ENCODE assay signal across 15 cellular contexts in the genomic region with DNA sequence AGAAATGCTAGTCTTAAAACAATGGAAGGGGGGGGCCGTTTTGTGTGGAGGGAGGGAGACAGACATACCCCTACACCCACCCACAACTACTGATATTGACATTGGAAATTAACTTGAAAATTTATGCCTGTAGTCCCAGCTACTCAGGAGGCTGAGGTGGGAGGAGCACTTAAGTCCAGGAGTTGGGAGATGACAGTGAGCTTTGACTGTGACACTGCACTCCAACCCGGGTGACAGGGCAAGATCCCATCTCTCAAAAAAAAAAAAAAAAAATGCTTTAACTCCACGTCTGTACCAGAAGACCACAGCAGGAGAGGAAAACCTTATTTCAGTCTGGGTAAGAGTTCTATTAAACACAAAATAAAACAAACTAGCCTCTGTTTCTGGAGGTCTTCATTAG. TPM values are rescaled to one million over a fixed set of nuclear protein-coding genes. Genes with fewer than 3 reads are reported as not detected.
DNase-seq lines count a peak whose midpoint lies in the region; ATAC-seq, FAIRE-seq and TF ChIP-seq lines count a peak whose summit lies in the region.
"Had no signal": no experiment of that assay in that cellular context is flagged by ENCODE, and none has a peak within 500 bp of the region (broad histone marks: within the 10 kb centered on the region; RNA-seq: fewer than 3 reads in every experiment).

No MANE protein-coding gene starts in this region.

- H3K27me3 ChIP-seq in AG04450 (ENCODE audit: control insufficient read depth, insufficient read depth, low read length) = no peaks in the 10 kb centered on the region
- peaks cover 32% of the 10 kb centered on the region for H3K27me3 ChIP-seq in GM23338 (ENCODE audit: insufficient read depth)
- H3K27me3 ChIP-seq in adrenal gland = no peaks in the 10 kb centered on the region
- H3K27me3 ChIP-seq: cardiac muscle cell, heart right ventricle, Peyer's patch, uterus had no signal

- H3K36me3 ChIP-seq in GM23338 (ENCODE audit: insufficient read depth) (no peaks in the 10 kb centered on the region), adrenal gland (replicated peaks in 1 of 2) (no peaks in the 10 kb centered on the region)
- H3K36me3 ChIP-seq: cardiac muscle cell, Peyer's patch, uterus had no signal

- ATAC-seq in GM23338 (no peak), GM21528 (IDR thresholded peaks at IDR 0.05; ENCODE audit: low FRiP score, unreplicated experiment) (no peak)
- no peak for ATAC-seq in activated T-helper 17 cell treated with anti-CD3 and anti-CD28 coated beads, Interleukin-2, amount 50 U/mL, for 72 hours (replicated peaks)
- ATAC-seq: heart right ventricle had no signal

- H3K4me3 Mint-ChIP-seq in GM23338 (peak overlapping the region; percentile 23; the same call in 1 of the 3 replicates), mesothelial cell of epicardium (peak overlapping the region; percentile 56)
- peak overlapping the region; percentile 97 for H3K4me3 Mint-ChIP-seq in activated T-helper 17 cell treated with anti-CD3 and anti-CD28 coated beads, Interleukin-2, amount 50 U/mL, for 72 hours

- H3K36me3 Mint-ChIP-seq in GM23338 (ENCODE audit: low read depth) (no peaks in the 10 kb centered on the region), mesothelial cell of epicardium (no peaks in the 10 kb centered on the region)
- peaks cover 25% of the 10 kb centered on the region for H3K36me3 Mint-ChIP-seq in activated T-helper 17 cell treated with anti-CD3 and anti-CD28 coated beads, Interleukin-2, amount 50 U/mL, for 72 hours (ENCODE audit: low read depth)

- H3K4me1 Mint-ChIP-seq in GM23338 (peaks cover 20% of the 10 kb centered on the region), mesothelial cell of epicardium (peaks cover 35% of the 10 kb centered on the region)
- peaks cover 21% of the 10 kb centered on the region for H3K4me1 Mint-ChIP-seq in activated T-helper 17 cell treated with anti-CD3 and anti-CD28 coated beads, Interleukin-2, amount 50 U/mL, for 72 hours

- no peak overlapping the region for H3K4me2 ChIP-seq in GM23338

- no peak overlapping the region for H2AFZ ChIP-seq in GM23338

- TF ChIP-seq POLR2A in adrenal gland (IDR thresholded peaks at IDR 0.05) (no peak), GM12892 (IDR thresholded peaks at IDR 0.05; ENCODE audit: low read depth, low read length) (no peak)

- POLR2A ChIA-PET in AG04450 (lab: Yijun Ruan, JAX) = interaction anchor here (1.2 kb wide), 1 partner anchor 18 kb away, joined by 3 read pairs; no protein-coding TSS in a partner anchor

- no peak for TF ChIP-seq CTCF in AG04450 (IDR thresholded peaks at IDR 0.05; ENCODE audit: low read depth, low read length)
- TF ChIP-seq CTCF in GM23338 (conservative IDR thresholded peaks at IDR 0.05; ENCODE audit: low read depth in 2 of 2) = no peak
- no peak for TF ChIP-seq CTCF in mesothelial cell of epicardium (IDR thresholded peaks at IDR 0.05; ENCODE audit: unreplicated experiment)
- no peak for TF ChIP-seq CTCF in adrenal gland (IDR thresholded peaks at IDR 0.05)

- 0 out of 2 replicates have a peak, but pooled peaks cover 4% of the 10 kb centered on the region for H3K4me1 ChIP-seq in GM23338 (ENCODE audit: insufficient read depth)
- H3K4me1 ChIP-seq in adrenal gland (replicated peaks in 1 of 2) = peaks cover 22 to 41% of the 10 kb centered on the region in 2 donors

- 16 to 23% (median 20%) methylated on average over 3 of the region's 3 CpGs for WGBS in adrenal gland, 4 donors

- H3K27ac ChIP-seq in AG04450 (ENCODE audit: low read depth, low read length) (no peak overlapping the region), GM23338 (ENCODE audit: low read depth) (no peak overlapping the region), adrenal gland (peak overlapping the region in 1 of 5 donors; percentile 94)
- H3K27ac ChIP-seq: cardiac muscle cell, Peyer's patch, uterus had no signal

- H3K4me3 ChIP-seq in AG04450 (ENCODE audit: low read depth, low read length) (peak overlapping the region; percentile 81), GM23338 (no peak overlapping the region), adrenal gland (peak overlapping the region in 1 of 4 donors; percentile 99)

- H4K20me1 ChIP-seq in GM23338 (replicated peaks; ENCODE audit: insufficient read depth) = peaks cover 35% of the 10 kb centered on the region

- H3K9me3 Mint-ChIP-seq in GM23338 = no peaks in the 10 kb centered on the region
- H3K9me3 Mint-ChIP-seq in activated T-helper 17 cell treated with anti-CD3 and anti-CD28 coated beads, Interleukin-2, amount 50 U/mL, for 72 hours = no peaks in the 10 kb centered on the region
- H3K9me3 Mint-ChIP-seq in mesothelial cell of epicardium = no peaks in the 10 kb centered on the region

- 0 out of 2 replicates have a peak, but pooled peaks cover 5% of the 10 kb centered on the region for H3F3A ChIP-seq in GM23338 (replicated peaks; ENCODE audit: low read depth)

- H3K27me3 Mint-ChIP-seq in GM23338 (ENCODE audit: insufficient read depth, low read depth, poor library complexity) (peaks cover 19% of the 10 kb centered on the region), mesothelial cell of epicardium (ENCODE audit: low read depth) (no peaks in the 10 kb centered on the region)
- no peaks in the 10 kb centered on the region for H3K27me3 Mint-ChIP-seq in activated T-helper 17 cell treated with anti-CD3 and anti-CD28 coated beads, Interleukin-2, amount 50 U/mL, for 72 hours

- no peak for FAIRE-seq in GM12892 (lab: Jason Lieb, UNC)

- peaks cover 61% of the 10 kb centered on the region for H3K79me2 ChIP-seq in GM23338 (replicated peaks; ENCODE audit: insufficient read depth)

- H3K27ac Mint-ChIP-seq in GM23338 (no peak overlapping the region), mesothelial cell of epicardium (peak overlapping the region; percentile 56)
- peak overlapping the region; percentile 66 for H3K27ac Mint-ChIP-seq in activated T-helper 17 cell treated with anti-CD3 and anti-CD28 coated beads, Interleukin-2, amount 50 U/mL, for 72 hours

- CTCF ChIA-PET in AG04450 (lab: Charles Lee) = interaction anchor here (0.7 to 1.7 kb wide), 4 partner anchors 18 to 246 kb away, joined by 3 to 8 read pairs (median 4); no protein-coding TSS in a partner anchor

- H3K9me2 ChIP-seq in GM23338 (ENCODE audit: insufficient read depth) = no peaks in the 10 kb centered on the region

- DNase-seq in AG04450 (ENCODE audit: low read depth, low spot score) (no peak), GM23338 (ENCODE audit: low spot score) (no peak), mesothelial cell of epicardium (ENCODE audit: low spot score in 2 of 2, unreplicated experiment in 2 of 2) (no peak), adrenal gland (no peak), DMS 273 treated with DMSO at 0.1 percent for 48 hours (lab: John Stamatoyannopoulos, UW) (no peak), GM12892 (ENCODE audit: insufficient read length) (no peak)
- DNase-seq: activated CD4-positive, alpha-beta T cell treated with anti-CD3 and anti-CD28 coated beads, Interleukin-2, amount 50 U/mL, for 1 hour; DMS79 treated with DMSO at 0.1 percent for 48 hours; heart right ventricle; NCI-H1092; Peyer's patch; uterus had no signal

- H3K9me3 ChIP-seq in AG04450 (ENCODE audit: control insufficient read depth, insufficient read depth, low read length) = no peaks in the 10 kb centered on the region; the same call in 1 of the 2 replicates
- no peaks in the 10 kb centered on the region for H3K9me3 ChIP-seq in adrenal gland (replicated peaks in 1 of 3)
- H3K9me3 ChIP-seq: heart right ventricle, Peyer's patch, uterus had no signal

- intact Hi-C loops in adrenal gland (cut with DNase I) = no loop called here

RNA-seq across cellular contexts. Expression of gene TBC1D20, which starts 2.2 kb away (rescaled TPM):
- polyA plus RNA-seq in AG04450 (2011; rRNA removed) = 40.1 and 45.6 TPM in 2 replicates
- 60.0 and 84.1 TPM in 2 replicates for polyA minus RNA-seq in AG04450 (2011; rRNA and poly(A)+ RNA removed)
- 15.0 and 15.2 TPM in 2 replicates for total RNA-seq in GM23338 (2014; rRNA removed; shearing (Covaris generic))
- 4.8 and 5.0 TPM in 2 replicates for polyA plus RNA-seq in GM23338 (2016; fragmentation: Nextera tagmentation; extraction: Ambion mirVana)
- 10 to 100 TPM; 20.5 to 21.9 TPM for total RNA-seq in activated T-helper 17 cell treated with anti-CD3 and anti-CD28 coated beads, Interleukin-2, amount 50 U/mL, for 72 hours
- 34.1 to 37.1 TPM (median 34.4 TPM) in 3 replicates for total RNA-seq in mesothelial cell of epicardium
- total RNA-seq in adrenal gland = 10 to 100 TPM; 37.5 to 53.6 (median 47.7) TPM
- polyA plus RNA-seq in adrenal gland = 10 to 100 TPM; 23.8 to 38.5 (median 38.2) TPM
- polyA plus RNA-seq in GM12892 (2012; ENCODE audit: missing spikeins) = 9.1 TPM

RNA-seq across cellular contexts. Expression of gene RBCK1, which starts 52.1 kb away (rescaled TPM):
- polyA plus RNA-seq in AG04450 (2011; rRNA removed) (57.4 and 69.3 TPM in 2 replicates), GM23338 (2016; fragmentation: Nextera tagmentation; extraction: Ambion mirVana) (46.5 and 52.6 TPM in 2 replicates), adrenal gland (100 to 1,000 TPM in 2 of 3 donors, 10 to 100 TPM in 1; 82.9 to 339 (median 253) TPM)
- polyA minus RNA-seq in AG04450 (2011; rRNA and poly(A)+ RNA removed) = 54.7 and 98.6 TPM in 2 replicates
- 56.8 and 65.3 TPM in 2 replicates for total RNA-seq in GM23338 (2014; rRNA removed; shearing (Covaris generic))
- 10 to 100 TPM; 81.9 to 84.0 TPM for total RNA-seq in activated T-helper 17 cell treated with anti-CD3 and anti-CD28 coated beads, Interleukin-2, amount 50 U/mL, for 72 hours
- total RNA-seq in mesothelial cell of epicardium (108 to 111 TPM (median 108 TPM) in 3 replicates), adrenal gland (100 to 1,000 TPM in 6 of 8 donors, 10 to 100 TPM in 2; 79.4 to 163 (median 128) TPM)
- polyA plus RNA-seq in GM12892 (2012; ENCODE audit: missing spikeins) = 64.6 TPM

Comparison
In these comparisons a context has a peak if more than half of its experiments do, and no peak if none do; other contexts are left out.
1. H3K4me3 Mint-ChIP-seq: peak in every context shown above with its lines; median percentile 97 in activated T-helper 17 cell treated with anti-CD3 and anti-CD28 coated beads, Interleukin-2, amount 50 U/mL, for 72 hours; 56 in mesothelial cell of epicardium; 23 in GM23338.